16 cellular contexts compared by ENCODE assay signal in the genomic region with DNA sequence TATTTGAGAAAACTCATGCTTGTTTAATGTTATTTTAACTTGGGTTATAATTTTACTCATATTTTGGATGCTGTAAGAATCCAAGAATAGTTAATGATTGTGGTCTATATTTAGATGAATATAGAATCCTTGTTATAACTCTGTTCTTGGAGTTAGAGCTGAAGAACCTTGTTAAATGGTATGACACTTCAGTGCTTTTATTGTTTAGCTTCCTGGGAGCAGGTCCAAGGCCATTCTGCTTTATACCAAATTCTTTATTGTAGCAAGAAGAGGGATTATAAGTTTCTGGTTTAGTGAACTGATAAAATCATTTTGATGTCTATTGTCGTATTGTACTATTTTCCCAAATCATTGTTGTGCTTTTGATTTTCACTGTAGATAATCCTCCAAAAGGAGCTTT.
"Had no signal": no experiment of that assay in that cellular context is flagged by ENCODE, and none has a peak within 500 bp of the region (broad histone marks: within the 10 kb centered on the region; RNA-seq: fewer than 3 reads in every experiment).

No MANE protein-coding gene starts in this region.

- ATAC-seq: activated CD4-positive, alpha-beta T cell treated with anti-CD3 and anti-CD28 coated beads for 36 hours; lower lobe of right lung; stimulated activated naive CD8-positive, alpha-beta T cell treated with anti-CD3 and anti-CD28 coated beads, Interleukin-15, Interleukin-2, amounts not matched to agents 100 U/mL and 50 U/mL, for 24 hours; WTC11 had no signal

- H3K36me3 ChIP-seq: brain microvascular endothelial cell had no signal

- H3K9ac ChIP-seq: parathyroid adenoma had no signal

- FAIRE-seq: urothelium cell line had no signal

- H3K4me1 ChIP-seq: lower lobe of right lung, parathyroid adenoma, tibial artery had no signal

- H3K79me2 ChIP-seq: parathyroid adenoma had no signal

- H3K27me3 ChIP-seq: brain microvascular endothelial cell, tibial artery had no signal

- H3K27ac ChIP-seq: brain microvascular endothelial cell, coronary artery, lower lobe of right lung, parathyroid adenoma, skin epidermis, tibial artery had no signal

- H3K9me3 ChIP-seq: lower lobe of right lung, tibial artery had no signal

- DNase-seq: activated CD4-positive, alpha-beta T cell treated with anti-CD3 and anti-CD28 coated beads for 36 hours; activated CD4-positive, alpha-beta T cell treated with anti-CD3 and anti-CD28 coated beads, Interleukin-2, amount 50 U/mL, for 48 hours; activated T-cell treated with anti-CD3 and anti-CD28 coated beads for 4 hours; amniotic stem cell; brain microvascular endothelial cell; erythroblast; kidney glomerular epithelial cell; lower lobe of right lung; stimulated activated naive CD8-positive, alpha-beta T cell treated with anti-CD3 and anti-CD28 coated beads, Interleukin-15, Interleukin-2, amounts not matched to agents 100 U/mL and 50 U/mL, for 24 hours; substantia nigra; tibial artery had no signal

- H2AFZ ChIP-seq: parathyroid adenoma had no signal

- H3K4me3 ChIP-seq: coronary artery, lower lobe of right lung, skin epidermis, tibial artery had no signal
